Comparison of ENCODE assay signal across 8 cellular contexts in genomic region chr2:75200140-75200985, GRCh38. TPM values are rescaled to one million over a fixed set of nuclear protein-coding genes. Genes with fewer than 3 reads are reported as not detected.
A peak's percentile ranks its signal among the peaks of the same experiment; 100 is the strongest.
DNase-seq lines count a peak whose midpoint lies in the region; ATAC-seq and TF ChIP-seq lines count a peak whose summit lies in the region.

No MANE protein-coding gene starts in this region.

- peaks cover 11% of the 10 kb centered on the region for H3K4me1 ChIP-seq in CD4-positive, alpha-beta memory T cell (ENCODE audit: insufficient read depth, low read length)
- peaks cover 0 to 20% of the 10 kb centered on the region in 2 experiments; a peak in 1 of 4 replicates for H3K4me1 ChIP-seq in SK-N-SH (ENCODE audit: control insufficient read depth in 1 of 2, insufficient read depth in 2 of 2, low read depth in 1 of 2, low read length in 1 of 2)

- ATAC-seq in HG02642 (IDR thresholded peaks at IDR 0.05; ENCODE audit: poor library complexity, unreplicated experiment) (peak; percentile 34), GM21786 (IDR thresholded peaks at IDR 0.05; ENCODE audit: unreplicated experiment) (no peak)
- ATAC-seq in naive thymus-derived CD8-positive, alpha-beta T cell: peak; percentile 34 to 37

- no peak overlapping the region for H3K27ac Mint-ChIP-seq in CD4-positive, alpha-beta memory T cell
- no peak overlapping the region for H3K27ac Mint-ChIP-seq in naive thymus-derived CD8-positive, alpha-beta T cell

- H3K4me3 ChIP-seq in CD4-positive, alpha-beta memory T cell (ENCODE audit: low read length in 2 of 2): peak overlapping the region in 1 of 2 donors; percentile 18
- H3K4me3 ChIP-seq in SK-N-SH (ENCODE audit: low read depth in 2 of 2, low read length in 1 of 2) (peak overlapping the region; percentile 34 to 53), fibroblast of pulmonary artery (replicated peaks; ENCODE audit: low read depth, low read length) (peak overlapping the region; percentile 46)

- no peak for TF ChIP-seq RAD21 in SK-N-SH (IDR thresholded peaks at IDR 0.05; ENCODE audit: low read length)

- no peak overlapping the region for H3K9ac ChIP-seq in SK-N-SH

- no peaks in the 10 kb centered on the region for H3K36me3 Mint-ChIP-seq in CD4-positive, alpha-beta memory T cell
- H3K36me3 Mint-ChIP-seq in naive thymus-derived CD8-positive, alpha-beta T cell: peaks cover under 1 to 8% (median 2%) of the 10 kb centered on the region in 3 donors

- POLR2A ChIA-PET in CD4-positive, alpha-beta memory T cell (lab: Charles Lee; ENCODE audit: partially characterized antibody): no interaction called here
- POLR2A ChIA-PET in SK-N-SH (lab: Yijun Ruan, JAX): interaction anchor here (0.6 kb wide), 1 partner anchor 43 kb away, joined by 3 read pairs; no protein-coding TSS in a partner anchor
- POLR2A ChIA-PET in naive thymus-derived CD8-positive, alpha-beta T cell (lab: Charles Lee): no interaction called here

- CTCF ChIA-PET in CD4-positive, alpha-beta memory T cell (lab: Charles Lee; ENCODE audit: partially characterized antibody): interaction anchor here (0.8 to 2.1 kb wide), 7 partner anchors 8 to 405 kb away, joined by 3 to 8 read pairs (median 3); no protein-coding TSS in a partner anchor
- CTCF ChIA-PET in SK-N-SH (lab: Yijun Ruan, JAX): interaction anchor here (0.9 to 3.9 kb wide), 38 partner anchors 9 to 408 kb away, joined by 3 to 24 read pairs (median 4); no protein-coding TSS in a partner anchor

- no peak overlapping the region for H2AFZ ChIP-seq in SK-N-SH (ENCODE audit: low read depth)

- H3K27me3 ChIP-seq in CD4-positive, alpha-beta memory T cell (ENCODE audit: insufficient read depth, low read length): peaks cover 19% of the 10 kb centered on the region
- H3K27me3 ChIP-seq in SK-N-SH (ENCODE audit: insufficient read depth): peaks cover 60% of the 10 kb centered on the region

- WGBS in SK-N-SH (ENCODE audit: low lambda C conversion rate): 0% methylated on average over 23 of the region's 53 CpGs

- H3K79me2 ChIP-seq in SK-N-SH (ENCODE audit: insufficient read depth): no peaks in the 10 kb centered on the region

- H3K9me3 Mint-ChIP-seq in CD4-positive, alpha-beta memory T cell: peaks cover 0 to 8% (median 0%) of the 10 kb centered on the region in 8 donors
- peaks cover 0 to 17% (median 3%) of the 10 kb centered on the region in 9 donors for H3K9me3 Mint-ChIP-seq in naive thymus-derived CD8-positive, alpha-beta T cell

- no peaks in the 10 kb centered on the region for H3K36me3 ChIP-seq in CD4-positive, alpha-beta memory T cell (ENCODE audit: insufficient read depth, low read length)
- H3K36me3 ChIP-seq in SK-N-SH (replicated peaks in 1 of 2; ENCODE audit: control insufficient read depth in 1 of 2, insufficient read depth in 2 of 2, low read length in 1 of 2): no peaks in the 10 kb centered on the region

- H3K27ac ChIP-seq in CD4-positive, alpha-beta memory T cell (ENCODE audit: low read depth, low read length): no peak overlapping the region
- no peak overlapping the region for H3K27ac ChIP-seq in SK-N-SH (ENCODE audit: low read depth in 2 of 2, low read length in 1 of 2)

- H3K9me2 ChIP-seq in SK-N-SH: no peaks in the 10 kb centered on the region

- H3K4me3 Mint-ChIP-seq in CD4-positive, alpha-beta memory T cell: peak overlapping the region; percentile 32 to 92 (median 76)
- peak overlapping the region in 9 of 10 donors; percentile 30 to 90 (median 81) for H3K4me3 Mint-ChIP-seq in naive thymus-derived CD8-positive, alpha-beta T cell

- peaks cover 43 to 53% of the 10 kb centered on the region in 2 donors for H3K27me3 Mint-ChIP-seq in CD4-positive, alpha-beta memory T cell
- peaks cover 35 to 82% (median 65%) of the 10 kb centered on the region in 5 donors for H3K27me3 Mint-ChIP-seq in naive thymus-derived CD8-positive, alpha-beta T cell

- DNase-seq in CD4-positive, alpha-beta memory T cell: peak in 2 of 5 donors; percentile 3 to 6
- DNase-seq in SK-N-SH (peak; percentile 74), fibroblast of pulmonary artery (ENCODE audit: low read depth) (peak; percentile 33), KG1 (lab: John Stamatoyannopoulos, UW) (no peak)
- peak in 3 of 10 donors; percentile 9 to 18 (median 14) for DNase-seq in naive thymus-derived CD8-positive, alpha-beta T cell
- no peak for DNase-seq in stimulated activated CD4-positive, alpha-beta T cell treated with anti-CD3 and anti-CD28 coated beads, Interleukin-4, amount 100 ng/mL, for 4 hours

- peak overlapping the region; percentile 89 for H3K4me2 ChIP-seq in SK-N-SH

- TF ChIP-seq CTCF in SK-N-SH (IDR thresholded peaks at IDR 0.05) (no peak), fibroblast of pulmonary artery (IDR thresholded peaks at IDR 0.05; ENCODE audit: low read length, missing control alignments) (no peak)

- no peaks in the 10 kb centered on the region for H3K9me3 ChIP-seq in CD4-positive, alpha-beta memory T cell (ENCODE audit: control insufficient read depth in 1 of 2, low read length in 2 of 2)
- H3K9me3 ChIP-seq in SK-N-SH: no peaks in the 10 kb centered on the region

- H3K4me1 Mint-ChIP-seq in CD4-positive, alpha-beta memory T cell: peaks cover 2 to 18% (median 12%) of the 10 kb centered on the region in 4 donors
- peaks cover 2 to 20% (median 9%) of the 10 kb centered on the region in 4 donors for H3K4me1 Mint-ChIP-seq in naive thymus-derived CD8-positive, alpha-beta T cell

- no peaks in the 10 kb centered on the region for H3F3A ChIP-seq in SK-N-SH (replicated peaks; ENCODE audit: insufficient read depth)

- H4K20me1 ChIP-seq in SK-N-SH (ENCODE audit: insufficient read depth): no peaks in the 10 kb centered on the region

- TF ChIP-seq EP300 in SK-N-SH (IDR thresholded peaks at IDR 0.05; ENCODE audit: borderline replicate concordance in 1 of 2, low read depth in 1 of 2, low read length in 1 of 2): no peak

- intact Hi-C loops in CD4-positive, alpha-beta memory T cell (cut with micrococcal nuclease): no loop called here

TF ChIP-seq in SK-N-SH, 30 proteins besides CTCF, POLR2A, EP300 and RAD21:
- TF ChIP-seq TCF12 (IDR thresholded peaks at IDR 0.05): no peak
- no peak for TF ChIP-seq GABPA (IDR thresholded peaks at IDR 0.05; ENCODE audit: low read depth)
- no peak for TF ChIP-seq JUND (IDR thresholded peaks at IDR 0.05)
- no peak for TF ChIP-seq ZBTB33 (IDR thresholded peaks at IDR 0.05; ENCODE audit: borderline replicate concordance, low read depth)
- TF ChIP-seq TAF1 (IDR thresholded peaks at IDR 0.05; ENCODE audit: borderline replicate concordance, low read depth, low read length): no peak
- TF ChIP-seq USF1 (IDR thresholded peaks at IDR 0.05; ENCODE audit: borderline replicate concordance, low read depth): no peak
- TF ChIP-seq RXRA (IDR thresholded peaks at IDR 0.05; ENCODE audit: borderline replicate concordance, low read depth): no peak
- no peak for TF ChIP-seq FOXM1 (IDR thresholded peaks at IDR 0.05; ENCODE audit: low read depth)
- TF ChIP-seq RFX5 (IDR thresholded peaks at IDR 0.05; ENCODE audit: low read length): no peak

RNA-seq across cellular contexts. Expression of gene TACR1, which starts 1.0 kb away (rescaled TPM):
- not detected for total RNA-seq in CD4-positive, alpha-beta memory T cell
- under 1 TPM in 1 of 2 donors, not detected in 1; 0.11 TPM for polyA plus RNA-seq in CD4-positive, alpha-beta memory T cell
- under 0.01 TPM in 1 of 2 replicates, not detected in the other for polyA plus RNA-seq in SK-N-SH (2012; rRNA removed)
- 0.21 TPM in 1 of 2 replicates, not detected in the other for polyA plus RNA-seq in SK-N-SH (2012; cell fraction: cytosol; rRNA removed)
- polyA plus RNA-seq in SK-N-SH (2012; cell fraction: nucleus; rRNA removed): not detected in 2 replicates
- total RNA-seq in naive thymus-derived CD8-positive, alpha-beta T cell: not detected
- polyA plus RNA-seq in naive thymus-derived CD8-positive, alpha-beta T cell: under 1 TPM in 1 of 3 donors, not detected in 2; 0.14 TPM

Comparison
In these comparisons a context has a peak if more than half of its experiments do, and no peak if none do; other contexts are left out.
1. DNase-seq: peak in SK-N-SH (single experiment) and fibroblast of pulmonary artery (single experiment); none in stimulated activated CD4-positive, alpha-beta T cell treated with anti-CD3 and anti-CD28 coated beads, Interleukin-4, amount 100 ng/mL, for 4 hours (0 of 2) and KG1 (single experiment).